Comparison of ENCODE assay signal across 17 cellular contexts in the genomic region with DNA sequence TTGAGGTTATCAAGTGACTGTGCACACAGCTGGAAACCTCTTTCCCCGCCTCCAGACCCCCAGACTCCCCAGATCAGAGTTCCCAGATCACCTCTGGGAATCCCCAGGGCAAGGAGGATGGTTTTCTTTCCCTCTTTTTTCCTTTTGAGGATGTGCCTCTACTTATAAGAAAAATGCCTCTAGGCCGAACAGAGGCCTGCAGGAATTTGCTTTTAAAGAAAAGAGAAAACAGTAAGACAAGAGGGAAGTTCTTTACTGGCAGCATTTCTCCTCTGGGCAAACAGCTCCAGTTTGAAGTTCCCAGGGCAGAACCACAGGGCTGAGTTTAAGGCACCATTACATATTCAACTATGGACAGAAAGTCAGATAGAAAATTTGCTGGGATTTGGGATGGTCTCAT.
DNase-seq lines count a peak whose midpoint lies in the region; ATAC-seq and TF ChIP-seq lines count a peak whose summit lies in the region.
"Had no signal": no experiment of that assay in that cellular context is flagged by ENCODE, and none has a peak within 500 bp of the region (broad histone marks: within the 10 kb centered on the region; RNA-seq: fewer than 3 reads in every experiment).

No MANE protein-coding gene starts in this region.

- H3K4me3 Mint-ChIP-seq in HFFc6, result no peak overlapping the region
- no peak overlapping the region for H3K4me3 Mint-ChIP-seq in endodermal cell
- no peak overlapping the region for H3K4me3 Mint-ChIP-seq in mesothelial cell of epicardium
- no peak overlapping the region for H3K4me3 Mint-ChIP-seq in activated CD8-positive, alpha-beta T cell treated with anti-CD3 and anti-CD28 coated beads for 36 hours
- H3K4me3 Mint-ChIP-seq: CD8-positive, alpha-beta T cell had no signal

- POLR2A ChIA-PET in activated CD8-positive, alpha-beta T cell treated with anti-CD3 and anti-CD28 coated beads for 36 hours (lab: Charles Lee), result no interaction called here

- H3K27ac Mint-ChIP-seq in HFFc6 (peak overlapping the region; percentile 62), endodermal cell (no peak overlapping the region), mesothelial cell of epicardium (peak overlapping the region; percentile 55)
- H3K27ac Mint-ChIP-seq in activated CD8-positive, alpha-beta T cell treated with anti-CD3 and anti-CD28 coated beads for 36 hours, result no peak overlapping the region
- H3K27ac Mint-ChIP-seq: CD8-positive, alpha-beta T cell had no signal

- no peak for TF ChIP-seq CTCF in HFFc6 (IDR thresholded peaks at IDR 0.05)
- TF ChIP-seq CTCF in endodermal cell (conservative IDR thresholded peaks at IDR 0.05), result no peak
- no peak for TF ChIP-seq CTCF in mesothelial cell of epicardium (IDR thresholded peaks at IDR 0.05; ENCODE audit: unreplicated experiment)
- TF ChIP-seq CTCF in activated CD8-positive, alpha-beta T cell treated with anti-CD3 and anti-CD28 coated beads for 36 hours (IDR thresholded peaks at IDR 0.05), result no peak

- H3K4me1 Mint-ChIP-seq in HFFc6 (ENCODE audit: low read depth), result peaks cover 39% of the 10 kb centered on the region
- H3K4me1 Mint-ChIP-seq in endodermal cell, result peaks cover 17% of the 10 kb centered on the region
- peaks cover 13% of the 10 kb centered on the region for H3K4me1 Mint-ChIP-seq in mesothelial cell of epicardium
- no peaks in the 10 kb centered on the region for H3K4me1 Mint-ChIP-seq in activated CD8-positive, alpha-beta T cell treated with anti-CD3 and anti-CD28 coated beads for 36 hours (ENCODE audit: low read depth)

- H3K27me3 Mint-ChIP-seq in HFFc6 (ENCODE audit: insufficient read depth), result peaks cover 2% of the 10 kb centered on the region; the same call in 1 of the 2 replicates
- no peaks in the 10 kb centered on the region for H3K27me3 Mint-ChIP-seq in endodermal cell (ENCODE audit: insufficient read depth)
- no peaks in the 10 kb centered on the region for H3K27me3 Mint-ChIP-seq in mesothelial cell of epicardium (ENCODE audit: low read depth)
- no peaks in the 10 kb centered on the region for H3K27me3 Mint-ChIP-seq in activated CD8-positive, alpha-beta T cell treated with anti-CD3 and anti-CD28 coated beads for 36 hours

- ATAC-seq in HG03439 (IDR thresholded peaks at IDR 0.05; ENCODE audit: unreplicated experiment), result no peak
- no peak for ATAC-seq in activated CD8-positive, alpha-beta T cell treated with anti-CD3 and anti-CD28 coated beads for 36 hours
- ATAC-seq: CD8-positive, alpha-beta T cell; HepG2 had no signal

- CTCF ChIA-PET in activated CD8-positive, alpha-beta T cell treated with anti-CD3 and anti-CD28 coated beads for 36 hours (lab: Charles Lee), result no interaction called here

- H3K9ac ChIP-seq in endodermal cell (ENCODE audit: extremely low read depth, low read length, poor library complexity, severe bottlenecking), result no peak overlapping the region
- H3K9ac ChIP-seq: BLaER1, KMS-11 had no signal

- H3K36me3 Mint-ChIP-seq in HFFc6 (ENCODE audit: low read depth) (no peaks in the 10 kb centered on the region), endodermal cell (ENCODE audit: low read depth) (no peaks in the 10 kb centered on the region), mesothelial cell of epicardium (no peaks in the 10 kb centered on the region)
- H3K36me3 Mint-ChIP-seq in activated CD8-positive, alpha-beta T cell treated with anti-CD3 and anti-CD28 coated beads for 36 hours (ENCODE audit: low read depth), result no peaks in the 10 kb centered on the region
- H3K36me3 Mint-ChIP-seq: CD8-positive, alpha-beta T cell had no signal

- no peaks in the 10 kb centered on the region for H3K27me3 ChIP-seq in endodermal cell (ENCODE audit: control insufficient read depth, insufficient read depth, low read length, poor library complexity, severe bottlenecking)
- H3K27me3 ChIP-seq: BLaER1 had no signal

- peaks cover 5% of the 10 kb centered on the region for H3K4me1 ChIP-seq in endodermal cell (ENCODE audit: control insufficient read depth, insufficient read depth, low read length)

- H3K27ac ChIP-seq in endodermal cell (ENCODE audit: low read depth, low read length), result peak overlapping the region; percentile 12
- H3K27ac ChIP-seq: BLaER1, KMS-11, PC-9 had no signal

- H3K9me3 Mint-ChIP-seq in HFFc6 (no peaks in the 10 kb centered on the region), endodermal cell (no peaks in the 10 kb centered on the region), mesothelial cell of epicardium (peaks cover 12% of the 10 kb centered on the region)
- H3K9me3 Mint-ChIP-seq in activated CD8-positive, alpha-beta T cell treated with anti-CD3 and anti-CD28 coated beads for 36 hours, result peaks cover 9% of the 10 kb centered on the region

- no peak overlapping the region for H3K4me3 ChIP-seq in endodermal cell (ENCODE audit: low read length)
- H3K4me3 ChIP-seq: BLaER1, PC-9 had no signal

- intact Hi-C loops in activated CD8-positive, alpha-beta T cell treated with anti-CD3 and anti-CD28 coated beads for 36 hours (cut with micrococcal nuclease), result no loop called here

- no peak for DNase-seq in HFFc6
- peak; percentile 44 for DNase-seq in endodermal cell
- DNase-seq in mesothelial cell of epicardium (ENCODE audit: low spot score in 2 of 2, unreplicated experiment in 2 of 2), result no peak
- DNase-seq in retina, result peak; percentile 13
- DNase-seq in COR-L47 (lab: John Stamatoyannopoulos, UW), result no peak
- no peak for DNase-seq in activated CD8-positive, alpha-beta T cell treated with anti-CD3 and anti-CD28 coated beads for 36 hours
- DNase-seq: CD8-positive, alpha-beta T cell; DND-41; NCI-H146; NCI-H2081 treated with DMSO at 0.1 percent for 48 hours; NCI-H510A; NCI-H774; PC-9 had no signal

- no peaks in the 10 kb centered on the region for H3K9me3 ChIP-seq in endodermal cell (ENCODE audit: control insufficient read depth, low read length)
- H3K9me3 ChIP-seq: BLaER1 had no signal

- H3K36me3 ChIP-seq in endodermal cell (ENCODE audit: control insufficient read depth, insufficient read depth, low read length), result no peaks in the 10 kb centered on the region
- H3K36me3 ChIP-seq: BLaER1 had no signal

- 17 to 59% methylated on average over 1 to 2 of the region's 2 CpGs for WGBS in endodermal cell (ENCODE audit: insufficient coverage in 1 of 2, insufficient read length in 1 of 2), 2 experiments

Comparison
In these comparisons a context has a peak if more than half of its experiments do, and no peak if none do; other contexts are left out.
1. DNase-seq: peak in endodermal cell (single experiment) and retina (single experiment); none in HFFc6 (single experiment), mesothelial cell of epicardium (0 of 2), COR-L47 (single experiment) and activated CD8-positive, alpha-beta T cell treated with anti-CD3 and anti-CD28 coated beads for 36 hours (single experiment).
2. H3K27ac Mint-ChIP-seq: peak in HFFc6 (single experiment) and mesothelial cell of epicardium (single experiment); none in endodermal cell (single experiment) and activated CD8-positive, alpha-beta T cell treated with anti-CD3 and anti-CD28 coated beads for 36 hours (single experiment).